16 cellular contexts compared by ENCODE assay signal in genomic region chr5:144100702-144101101, GRCh38.
DNase-seq lines count a peak whose midpoint lies in the region; ATAC-seq lines count a peak whose summit lies in the region.
"Had no signal": no experiment of that assay in that cellular context is flagged by ENCODE, and none has a peak within 500 bp of the region (broad histone marks: within the 10 kb centered on the region; RNA-seq: fewer than 3 reads in every experiment).

No MANE protein-coding gene starts in this region.

- no peak overlapping the region; the same call in 1 of the 2 replicates for H3K4me3 ChIP-seq in SK-N-MC
- H3K4me3 ChIP-seq in adipocyte (ENCODE audit: low read length) = no peak overlapping the region
- H3K4me3 ChIP-seq: GM23338 had no signal

- no peaks in the 10 kb centered on the region for H3K27me3 ChIP-seq in adipocyte (replicated peaks; ENCODE audit: control insufficient read depth, insufficient read depth, low read length)

- ATAC-seq in HG02938 (IDR thresholded peaks at IDR 0.05; ENCODE audit: unreplicated experiment) = no peak
- no peak for ATAC-seq in HG03571 (IDR thresholded peaks at IDR 0.05; ENCODE audit: unreplicated experiment)
- ATAC-seq: GM23338, HCT116 had no signal

- H3K4me1 ChIP-seq in adipocyte (ENCODE audit: control insufficient read depth, insufficient read depth, low read length) = no peaks in the 10 kb centered on the region

- DNase-seq in SK-N-MC (ENCODE audit: low read depth, low spot score) (no peak), adipocyte (ENCODE audit: low read depth) (peak; percentile 67), fibroblast of peridontal ligament (ENCODE audit: extremely low read depth) (peak; percentile 66), NCI-H1930 (lab: John Stamatoyannopoulos, UW) (no peak)
- DNase-seq: C1 segment of cervical spinal cord; Calu3; CD4-positive, alpha-beta memory T cell; COR-L47; DMS53; DMS79 treated with DMSO at 0.1 percent for 48 hours; GF-D8; H9 had no signal

- no peak overlapping the region for H3K9ac ChIP-seq in SK-N-MC (ENCODE audit: insufficient read length)
- H3K9ac ChIP-seq in adipocyte (ENCODE audit: low read length) = no peak overlapping the region

- no peaks in the 10 kb centered on the region for H3K36me3 ChIP-seq in SK-N-MC (ENCODE audit: insufficient read depth, low read length)
- H3K36me3 ChIP-seq in adipocyte (ENCODE audit: control insufficient read depth, insufficient read depth, low read length, severe bottlenecking) = no peaks in the 10 kb centered on the region

- H3K27ac ChIP-seq in SK-N-MC = peak overlapping the region; percentile 39; the same call in 1 of the 2 replicates

- H3K9me3 ChIP-seq in SK-N-MC (ENCODE audit: low read depth, low read length) = no peaks in the 10 kb centered on the region
- no peaks in the 10 kb centered on the region for H3K9me3 ChIP-seq in adipocyte (ENCODE audit: control insufficient read depth, low read length)

Comparison
In these comparisons a context has a peak if more than half of its experiments do, and no peak if none do; other contexts are left out.
1. DNase-seq: peak in adipocyte (single experiment) and fibroblast of peridontal ligament (single experiment); none in SK-N-MC (single experiment) and NCI-H1930 (0 of 2).